In the genomic region with DNA sequence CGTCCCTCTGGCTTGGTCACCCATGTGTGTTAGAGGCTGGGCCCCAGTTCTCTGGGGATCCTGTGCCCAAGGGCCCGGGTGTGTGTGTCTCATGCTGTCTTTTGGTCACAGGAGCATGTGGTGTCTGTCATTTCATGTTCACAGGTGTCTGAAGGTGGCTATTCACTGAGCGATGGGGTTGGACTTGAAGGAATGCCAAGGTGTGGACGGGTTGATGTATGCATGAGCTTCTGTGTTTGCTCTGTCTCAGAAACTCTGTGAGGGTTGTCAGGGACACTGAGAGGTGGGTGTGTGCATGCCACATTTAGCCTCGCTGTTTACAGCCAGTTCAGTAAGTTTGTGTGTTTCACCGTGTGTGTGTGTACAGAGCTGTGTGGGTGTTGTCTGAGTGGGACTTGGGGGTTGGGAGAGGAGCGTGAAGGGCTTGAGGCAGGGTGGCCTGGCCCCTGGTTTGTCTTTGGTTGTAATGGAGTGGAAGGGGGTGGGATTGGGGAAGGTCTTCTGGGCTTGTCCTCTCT, we compare ENCODE assay signal across 8 cellular contexts. TPM values are rescaled to one million over a fixed set of nuclear protein-coding genes. Genes with fewer than 3 reads are reported as not detected.
DNase-seq lines count a peak whose midpoint lies in the region; TF ChIP-seq lines count a peak whose summit lies in the region.

No MANE protein-coding gene starts in this region.

- intact Hi-C loops in esophagus muscularis mucosa (cut with DNase I): loop anchor here (10.0 kb wide), 1 partner anchor 201 kb away; a partner anchor contains a TSS

- H3K4me1 Mint-ChIP-seq in activated naive CD4-positive, alpha-beta T cell treated with anti-CD3 and anti-CD28 coated beads, Interleukin-2, amount 10 ng/mL, durations not matched to agents 7 days and 5 days: peaks cover 31% of the 10 kb centered on the region
- H3K4me1 Mint-ChIP-seq in nephron progenitor cell: peaks cover 84% of the 10 kb centered on the region

- H3K9me3 ChIP-seq in SJCRH30 (replicated peaks): no peaks in the 10 kb centered on the region
- no peaks in the 10 kb centered on the region for H3K9me3 ChIP-seq in esophagus muscularis mucosa

- no peaks in the 10 kb centered on the region for H3K9me3 Mint-ChIP-seq in activated naive CD4-positive, alpha-beta T cell treated with anti-CD3 and anti-CD28 coated beads, Interleukin-2, amount 10 ng/mL, durations not matched to agents 7 days and 5 days
- no peaks in the 10 kb centered on the region for H3K9me3 Mint-ChIP-seq in nephron progenitor cell

- H3K4me3 Mint-ChIP-seq in activated naive CD4-positive, alpha-beta T cell treated with anti-CD3 and anti-CD28 coated beads, Interleukin-2, amount 10 ng/mL, durations not matched to agents 7 days and 5 days: peak overlapping the region; percentile 76
- H3K4me3 Mint-ChIP-seq in nephron progenitor cell: peak overlapping the region; percentile 86

- 35% methylated on average over 6 of the region's 7 CpGs for WGBS in esophagus muscularis mucosa

- CTCF ChIA-PET in activated naive CD4-positive, alpha-beta T cell treated with anti-CD3 and anti-CD28 coated beads, Interleukin-2, amount 10 ng/mL, durations not matched to agents 7 days and 5 days (lab: Charles Lee): interaction anchor here (0.8 to 11.6 kb wide), 5 partner anchors 28 to 185 kb away, joined by 3 to 174 read pairs (median 3); a partner anchor contains a TSS
- CTCF ChIA-PET in HEK293T (lab: Yijun Ruan, JAX): interaction anchor here (1.0 kb wide), 1 partner anchor 9 kb away, joined by 3 read pairs; no protein-coding TSS in a partner anchor

- H3K4me3 ChIP-seq in SJCRH30: peak overlapping the region; percentile 68
- H3K4me3 ChIP-seq in esophagus muscularis mucosa: peak overlapping the region; percentile 67 to 87 (median 77)

- H3K27ac ChIP-seq in SJCRH30 (peak overlapping the region; percentile 94), esophagus muscularis mucosa (replicated peaks in 1 of 4) (peak overlapping the region; percentile 85 to 93 (median 90))

- no peaks in the 10 kb centered on the region for H3K36me3 Mint-ChIP-seq in activated naive CD4-positive, alpha-beta T cell treated with anti-CD3 and anti-CD28 coated beads, Interleukin-2, amount 10 ng/mL, durations not matched to agents 7 days and 5 days
- peaks cover 22% of the 10 kb centered on the region for H3K36me3 Mint-ChIP-seq in nephron progenitor cell (ENCODE audit: low read depth)

- peaks cover 65% of the 10 kb centered on the region for H3K27me3 Mint-ChIP-seq in activated naive CD4-positive, alpha-beta T cell treated with anti-CD3 and anti-CD28 coated beads, Interleukin-2, amount 10 ng/mL, durations not matched to agents 7 days and 5 days
- H3K27me3 Mint-ChIP-seq in nephron progenitor cell (ENCODE audit: low read depth, poor library complexity): peaks cover 11% of the 10 kb centered on the region

- peaks cover 7% of the 10 kb centered on the region for H3K36me3 ChIP-seq in SJCRH30
- H3K36me3 ChIP-seq in esophagus muscularis mucosa: peaks cover 0 to 20% (median 13%) of the 10 kb centered on the region in 4 donors

- H3K4me1 ChIP-seq in SJCRH30: peaks cover 37% of the 10 kb centered on the region
- H3K4me1 ChIP-seq in esophagus muscularis mucosa: peaks cover 34 to 72% (median 59%) of the 10 kb centered on the region in 4 donors

- no peak for TF ChIP-seq POLR2A in esophagus muscularis mucosa (IDR thresholded peaks at IDR 0.05; ENCODE audit: low read depth)

- TF ChIP-seq CTCF in esophagus muscularis mucosa (IDR thresholded peaks at IDR 0.05) (no peak), nephron progenitor cell (IDR thresholded peaks at IDR 0.05) (no peak)

- no peak for TF ChIP-seq EP300 in esophagus muscularis mucosa (IDR thresholded peaks at IDR 0.05)

- no peak overlapping the region for H3K27ac Mint-ChIP-seq in activated naive CD4-positive, alpha-beta T cell treated with anti-CD3 and anti-CD28 coated beads, Interleukin-2, amount 10 ng/mL, durations not matched to agents 7 days and 5 days
- H3K27ac Mint-ChIP-seq in nephron progenitor cell: peak overlapping the region; percentile 97

- H3K27me3 ChIP-seq in SJCRH30 (no peaks in the 10 kb centered on the region), esophagus muscularis mucosa (no peaks in the 10 kb centered on the region)

- POLR2A ChIA-PET in HEK293T (lab: Yijun Ruan, JAX): interaction anchor here (0.7 to 2.1 kb wide), 5 partner anchors 11 to 28 kb away, joined by 3 to 10 read pairs (median 6); a partner anchor contains a TSS

- DNase-seq in activated naive CD4-positive, alpha-beta T cell treated with anti-CD3 and anti-CD28 coated beads, Interleukin-2, amount 10 ng/mL, durations not matched to agents 7 days and 5 days: no peak
- no peak for DNase-seq in activated naive CD4-positive, alpha-beta T cell treated with Interleukin-2 at 50 U/mL for 16 hours
- DNase-seq in SJCRH30 (peak in 1 of 2 experiments; percentile 32), esophagus muscularis mucosa (ENCODE audit: extremely low spot score) (no peak), nephron progenitor cell (no peak), NCI-H2107 (lab: John Stamatoyannopoulos, UW) (no peak), HEK293T (ENCODE audit: extremely low spot score) (no peak), cortex of kidney (lab: John Stamatoyannopoulos, UW) (no peak)

TF ChIP-seq in HEK293T, 16 proteins besides CTCF, POLR2A, EP300 and RAD21:
- no peak for TF ChIP-seq FOXM1 (IDR thresholded peaks at IDR 0.05; ENCODE audit: borderline replicate concordance)

RNA-seq across cellular contexts. Expression of a gene that starts 1.2 kb away (rescaled TPM):
- total RNA-seq in SJCRH30 (2014; rRNA removed; shearing (Covaris generic)): 73.2 and 80.9 TPM in 2 replicates
- total RNA-seq in esophagus muscularis mucosa: 10 to 100 TPM; 10.4 to 37.9 (median 23.3) TPM

RNA-seq across cellular contexts. Expression of a gene that starts 22.5 kb away (rescaled TPM):
- 15.1 and 24.2 TPM in 2 replicates for total RNA-seq in SJCRH30 (2014; rRNA removed; shearing (Covaris generic))
- total RNA-seq in esophagus muscularis mucosa: 10 to 100 TPM in 1 of 4 donors, 1 to 10 TPM in 3; 6.3 to 15.4 (median 8.2) TPM

RNA-seq across cellular contexts. Expression of a gene that starts 28.5 kb away (rescaled TPM):
- total RNA-seq in SJCRH30 (2014; rRNA removed; shearing (Covaris generic)): 21.3 and 23.5 TPM in 2 replicates
- total RNA-seq in esophagus muscularis mucosa: 10 to 100 TPM in 3 of 4 donors, 1 to 10 TPM in 1; 6.6 to 16.9 (median 12.6) TPM

RNA-seq across cellular contexts. Expression of a gene that starts 46.4 kb away (rescaled TPM):
- total RNA-seq in SJCRH30 (2014; rRNA removed; shearing (Covaris generic)): not detected in 2 replicates
- total RNA-seq in esophagus muscularis mucosa: 1 to 10 TPM in 1 of 4 donors, not detected in 3; 1.1 TPM

RNA-seq across cellular contexts. Expression of a gene that starts 55.2 kb away (rescaled TPM):
- total RNA-seq in SJCRH30 (2014; rRNA removed; shearing (Covaris generic)): not detected in 2 replicates
- not detected for total RNA-seq in esophagus muscularis mucosa
